ENCODE assay signal across 25 cellular contexts in genomic region chr12:109530301-109530685, GRCh38. TPM values are rescaled to one million over a fixed set of nuclear protein-coding genes. Genes with fewer than 3 reads are reported as not detected.
DNase-seq lines count a peak whose midpoint lies in the region; ATAC-seq and TF ChIP-seq lines count a peak whose summit lies in the region.
"Had no signal": no experiment of that assay in that cellular context is flagged by ENCODE, and none has a peak within 500 bp of the region (broad histone marks: within the 10 kb centered on the region; RNA-seq: fewer than 3 reads in every experiment).

No MANE protein-coding gene starts in this region.

- H3K9ac ChIP-seq in endodermal cell (ENCODE audit: extremely low read depth, low read length, poor library complexity, severe bottlenecking) (no peak overlapping the region), mesendoderm (ENCODE audit: low read length) (peak overlapping the region; percentile 23)

- H3K4me1 ChIP-seq in endodermal cell (ENCODE audit: control insufficient read depth, insufficient read depth, low read length) (peaks cover 13% of the 10 kb centered on the region), mesendoderm (ENCODE audit: control insufficient read depth, low read depth, low read length) (peaks cover 4% of the 10 kb centered on the region)
- H3K4me1 ChIP-seq: HAP-1, transverse colon had no signal

- H2BK15ac ChIP-seq in mesendoderm (replicated peaks; ENCODE audit: low read depth), result no peak overlapping the region

- H3K18ac ChIP-seq in mesendoderm (ENCODE audit: low read length), result no peak overlapping the region

- no peaks in the 10 kb centered on the region for H3K9me3 Mint-ChIP-seq in endodermal cell
- H3K9me3 Mint-ChIP-seq in stimulated activated effector memory CD8-positive, alpha-beta T cell treated with anti-CD3 and anti-CD28 coated beads, Interleukin-12 subunit alpha, Interleukin-12 subunit beta, amount 100 ng/mL, for 72 hours, result no peaks in the 10 kb centered on the region
- H3K9me3 Mint-ChIP-seq in activated T-helper 1 cell treated with anti-CD3 and anti-CD28 coated beads, Interleukin-12 subunit alpha, Interleukin-12 subunit beta, Interleukin-2, Interleukin-4 antibody, amounts not matched to agents 30 ng/mL and 10 ng/mL and 1 ng/mL, durations not matched to agents 14 hours and 24 hours and 36 hours, result no peaks in the 10 kb centered on the region
- H3K9me3 Mint-ChIP-seq: activated naive CD4-positive, alpha-beta T cell treated with anti-CD3 and anti-CD28 coated beads for 36 hours; activated T-cell treated with anti-CD3 and anti-CD28 coated beads, Interleukin-2, amount 50 U/mL, for 4 hours; CD14-positive monocyte had no signal

- no peak overlapping the region for H2AK5ac ChIP-seq in mesendoderm (ENCODE audit: low read length)

- H3K79me2 ChIP-seq in mesendoderm (ENCODE audit: control insufficient read depth, insufficient read depth, low read length), result no peaks in the 10 kb centered on the region

- H3K4me2 ChIP-seq in mesendoderm (ENCODE audit: low read length), result no peak overlapping the region

- no peak for DNase-seq in WERI-Rb-1
- no peak for DNase-seq in endodermal cell
- DNase-seq in mesendoderm, result no peak
- no peak for DNase-seq in stimulated activated effector memory CD8-positive, alpha-beta T cell treated with anti-CD3 and anti-CD28 coated beads, Interleukin-12 subunit alpha, Interleukin-12 subunit beta, amount 100 ng/mL, for 72 hours (ENCODE audit: low spot score in 2 of 2)
- DNase-seq in activated T-helper 1 cell treated with anti-CD3 and anti-CD28 coated beads, Interleukin-12 subunit alpha, Interleukin-12 subunit beta, Interleukin-2, Interleukin-4 antibody, amounts not matched to agents 30 ng/mL and 10 ng/mL and 1 ng/mL, durations not matched to agents 14 hours and 24 hours and 36 hours (ENCODE audit: low spot score), result no peak
- no peak for DNase-seq in globus pallidus (ENCODE audit: low spot score)
- DNase-seq: activated CD4-positive, alpha-beta T cell treated with anti-CD3 and anti-CD28 coated beads for 4 hours; activated naive CD4-positive, alpha-beta T cell treated with anti-CD3 and anti-CD28 coated beads for 36 hours; activated T-cell treated with anti-CD3 and anti-CD28 coated beads, Interleukin-2, amount 50 U/mL, for 4 hours; Calu3; dermis blood vessel endothelial cell; DND-41; NCI-H1048; NCI-H526 treated with DMSO at 0.1 percent for 48 hours; stimulated activated CD4-positive, alpha-beta T cell treated with anti-CD3 and anti-CD28 coated beads, Interleukin-4, amount 100 ng/mL, for 1 hour; stimulated activated naive CD4-positive, alpha-beta T cell treated with Interleukin-2 at 50 U/mL for 16 hours; T-helper 2 cell; transverse colon had no signal

- H3K23ac ChIP-seq in mesendoderm (ENCODE audit: low read length), result no peak overlapping the region

- H3K4me3 ChIP-seq in WERI-Rb-1 (ENCODE audit: low read depth, low read length), result no peak overlapping the region
- H3K4me3 ChIP-seq in endodermal cell (ENCODE audit: low read length), result no peak overlapping the region
- H3K4me3 ChIP-seq in mesendoderm (ENCODE audit: low read length), result no peak overlapping the region
- H3K4me3 ChIP-seq: GM12878, HAP-1, mucosa of descending colon, SK-N-MC, transverse colon had no signal

- H2BK5ac ChIP-seq in mesendoderm (ENCODE audit: low read length), result no peak overlapping the region

- H3K27ac ChIP-seq in WERI-Rb-1 (peak overlapping the region; percentile 97), endodermal cell (ENCODE audit: low read depth, low read length) (peak overlapping the region; percentile 10), mesendoderm (ENCODE audit: low read depth, low read length) (no peak overlapping the region)
- H3K27ac ChIP-seq: SK-N-MC, transverse colon had no signal

- H3K27ac Mint-ChIP-seq in endodermal cell, result peak overlapping the region; percentile 55
- peak overlapping the region; percentile 48 for H3K27ac Mint-ChIP-seq in stimulated activated effector memory CD8-positive, alpha-beta T cell treated with anti-CD3 and anti-CD28 coated beads, Interleukin-12 subunit alpha, Interleukin-12 subunit beta, amount 100 ng/mL, for 72 hours
- H3K27ac Mint-ChIP-seq in activated T-helper 1 cell treated with anti-CD3 and anti-CD28 coated beads, Interleukin-12 subunit alpha, Interleukin-12 subunit beta, Interleukin-2, Interleukin-4 antibody, amounts not matched to agents 30 ng/mL and 10 ng/mL and 1 ng/mL, durations not matched to agents 14 hours and 24 hours and 36 hours, result no peak overlapping the region
- H3K27ac Mint-ChIP-seq: activated naive CD4-positive, alpha-beta T cell treated with anti-CD3 and anti-CD28 coated beads for 36 hours had no signal

- H3K9me3 ChIP-seq in WERI-Rb-1 (ENCODE audit: severe bottlenecking) (no peaks in the 10 kb centered on the region), endodermal cell (ENCODE audit: control insufficient read depth, low read length) (no peaks in the 10 kb centered on the region)
- H3K9me3 ChIP-seq: HAP-1, mucosa of descending colon, transverse colon had no signal

- intact Hi-C loops in activated T-helper 1 cell treated with anti-CD3 and anti-CD28 coated beads, Interleukin-12 subunit alpha, Interleukin-12 subunit beta, Interleukin-2, Interleukin-4 antibody, amounts not matched to agents 30 ng/mL and 10 ng/mL and 1 ng/mL, durations not matched to agents 14 hours and 24 hours and 36 hours (cut with micrococcal nuclease), result no loop called here

- H3K56ac ChIP-seq in mesendoderm (ENCODE audit: low read length), result no peak overlapping the region

- no peak overlapping the region for H4K8ac ChIP-seq in mesendoderm (ENCODE audit: low read depth, low read length)

- no peaks in the 10 kb centered on the region for H3K27me3 Mint-ChIP-seq in endodermal cell (ENCODE audit: insufficient read depth)
- H3K27me3 Mint-ChIP-seq in activated T-helper 1 cell treated with anti-CD3 and anti-CD28 coated beads, Interleukin-12 subunit alpha, Interleukin-12 subunit beta, Interleukin-2, Interleukin-4 antibody, amounts not matched to agents 30 ng/mL and 10 ng/mL and 1 ng/mL, durations not matched to agents 14 hours and 24 hours and 36 hours (ENCODE audit: insufficient read depth), result no peaks in the 10 kb centered on the region

- H3K4me1 Mint-ChIP-seq in endodermal cell, result peaks cover 8% of the 10 kb centered on the region
- no peaks in the 10 kb centered on the region for H3K4me1 Mint-ChIP-seq in stimulated activated effector memory CD8-positive, alpha-beta T cell treated with anti-CD3 and anti-CD28 coated beads, Interleukin-12 subunit alpha, Interleukin-12 subunit beta, amount 100 ng/mL, for 72 hours
- no peaks in the 10 kb centered on the region for H3K4me1 Mint-ChIP-seq in activated T-helper 1 cell treated with anti-CD3 and anti-CD28 coated beads, Interleukin-12 subunit alpha, Interleukin-12 subunit beta, Interleukin-2, Interleukin-4 antibody, amounts not matched to agents 30 ng/mL and 10 ng/mL and 1 ng/mL, durations not matched to agents 14 hours and 24 hours and 36 hours (ENCODE audit: low read depth)
- H3K4me1 Mint-ChIP-seq: CD14-positive monocyte had no signal

- H4K5ac ChIP-seq in mesendoderm (ENCODE audit: low read length), result no peak overlapping the region

- no peak for ATAC-seq in stimulated activated effector memory CD8-positive, alpha-beta T cell treated with anti-CD3 and anti-CD28 coated beads, Interleukin-12 subunit alpha, Interleukin-12 subunit beta, amount 100 ng/mL, for 72 hours
- ATAC-seq in GM18909 (IDR thresholded peaks at IDR 0.05; ENCODE audit: poor library complexity, unreplicated experiment) (no peak), HG03565 (IDR thresholded peaks at IDR 0.05; ENCODE audit: unreplicated experiment) (no peak)
- ATAC-seq: activated T-cell treated with anti-CD3 and anti-CD28 coated beads, Interleukin-2, amount 50 U/mL, for 4 hours; GM12878; mucosa of descending colon had no signal

- WGBS in endodermal cell (ENCODE audit: insufficient coverage in 1 of 2, insufficient read length in 1 of 2), 2 experiments, result 85 to 96% methylated on average over 3 to 5 of the region's 5 CpGs
- WGBS in mesendoderm (ENCODE audit: extremely low coverage, insufficient coverage, low lambda C conversion rate), result no CpG with 5 or more reads among the region's 5 CpGs

- no peaks in the 10 kb centered on the region for H3K79me1 ChIP-seq in mesendoderm (ENCODE audit: low read length)

- no peak overlapping the region for H3K4ac ChIP-seq in mesendoderm (ENCODE audit: low read depth, low read length)

- H2BK120ac ChIP-seq in mesendoderm (ENCODE audit: low read depth, low read length), result no peak overlapping the region

- TF ChIP-seq CTCF in WERI-Rb-1 (IDR thresholded peaks at IDR 0.05; ENCODE audit: low read depth, low read length) (no peak), endodermal cell (conservative IDR thresholded peaks at IDR 0.05) (no peak)

- no peak overlapping the region for H3K4me3 Mint-ChIP-seq in endodermal cell
- H3K4me3 Mint-ChIP-seq in stimulated activated effector memory CD8-positive, alpha-beta T cell treated with anti-CD3 and anti-CD28 coated beads, Interleukin-12 subunit alpha, Interleukin-12 subunit beta, amount 100 ng/mL, for 72 hours, result no peak overlapping the region
- no peak overlapping the region for H3K4me3 Mint-ChIP-seq in activated T-helper 1 cell treated with anti-CD3 and anti-CD28 coated beads, Interleukin-12 subunit alpha, Interleukin-12 subunit beta, Interleukin-2, Interleukin-4 antibody, amounts not matched to agents 30 ng/mL and 10 ng/mL and 1 ng/mL, durations not matched to agents 14 hours and 24 hours and 36 hours
- H3K4me3 Mint-ChIP-seq: activated naive CD4-positive, alpha-beta T cell treated with anti-CD3 and anti-CD28 coated beads for 36 hours; activated T-cell treated with anti-CD3 and anti-CD28 coated beads, Interleukin-2, amount 50 U/mL, for 4 hours; CD14-positive monocyte had no signal

- peaks cover 37% of the 10 kb centered on the region for H3K36me3 Mint-ChIP-seq in endodermal cell (ENCODE audit: low read depth)
- H3K36me3 Mint-ChIP-seq in stimulated activated effector memory CD8-positive, alpha-beta T cell treated with anti-CD3 and anti-CD28 coated beads, Interleukin-12 subunit alpha, Interleukin-12 subunit beta, amount 100 ng/mL, for 72 hours, result peaks cover 44% of the 10 kb centered on the region
- peaks cover 6% of the 10 kb centered on the region for H3K36me3 Mint-ChIP-seq in activated T-helper 1 cell treated with anti-CD3 and anti-CD28 coated beads, Interleukin-12 subunit alpha, Interleukin-12 subunit beta, Interleukin-2, Interleukin-4 antibody, amounts not matched to agents 30 ng/mL and 10 ng/mL and 1 ng/mL, durations not matched to agents 14 hours and 24 hours and 36 hours (ENCODE audit: low read depth)

- H3K27me3 ChIP-seq in WERI-Rb-1 (ENCODE audit: insufficient read depth, low read depth, severe bottlenecking) (no peaks in the 10 kb centered on the region), endodermal cell (ENCODE audit: control insufficient read depth, insufficient read depth, low read length, poor library complexity, severe bottlenecking) (no peaks in the 10 kb centered on the region), mesendoderm (ENCODE audit: insufficient read depth, low read length, poor library complexity) (no peaks in the 10 kb centered on the region)
- H3K27me3 ChIP-seq: transverse colon had no signal

- H3K36me3 ChIP-seq in WERI-Rb-1 (no peaks in the 10 kb centered on the region; the same call in none of the 2 replicates), endodermal cell (ENCODE audit: control insufficient read depth, insufficient read depth, low read length) (peaks cover 32% of the 10 kb centered on the region), mesendoderm (ENCODE audit: control insufficient read depth, insufficient read depth, low read length) (no peaks in the 10 kb centered on the region)

RNA-seq across cellular contexts. Expression of gene MMAB, which starts 43.0 kb away (rescaled TPM):
- 10 to 100 TPM; 24.9 to 28.2 TPM for total RNA-seq in endodermal cell
- 63.3 TPM for polyA plus RNA-seq in endodermal cell (2013, experiment 1 of 2)
- polyA plus RNA-seq in endodermal cell (2013, experiment 2 of 2), result 58.3 TPM
- polyA plus RNA-seq in mesendoderm (2013, experiment 1 of 2), result 19.4 TPM
- 20.6 TPM for polyA plus RNA-seq in mesendoderm (2013, experiment 2 of 2)
- 41.9 and 42.2 TPM in 2 replicates for total RNA-seq in activated T-helper 1 cell treated with anti-CD3 and anti-CD28 coated beads, Interleukin-12 subunit alpha, Interleukin-12 subunit beta, Interleukin-2, Interleukin-4 antibody, amounts not matched to agents 30 ng/mL and 10 ng/mL and 1 ng/mL, durations not matched to agents 14 hours and 24 hours and 36 hours

RNA-seq across cellular contexts. Expression of gene MVK, which starts 43.3 kb away (rescaled TPM):
- total RNA-seq in endodermal cell, result 10 to 100 TPM; 12.8 to 22.6 TPM
- polyA plus RNA-seq in endodermal cell (2013, experiment 1 of 2), result 31.2 TPM
- 32.0 TPM for polyA plus RNA-seq in endodermal cell (2013, experiment 2 of 2)
- polyA plus RNA-seq in mesendoderm (2013, experiment 1 of 2), result 19.8 TPM
- 19.5 TPM for polyA plus RNA-seq in mesendoderm (2013, experiment 2 of 2)
- total RNA-seq in activated T-helper 1 cell treated with anti-CD3 and anti-CD28 coated beads, Interleukin-12 subunit alpha, Interleukin-12 subunit beta, Interleukin-2, Interleukin-4 antibody, amounts not matched to agents 30 ng/mL and 10 ng/mL and 1 ng/mL, durations not matched to agents 14 hours and 24 hours and 36 hours, result 14.2 and 15.8 TPM in 2 replicates

RNA-seq across cellular contexts. Expression of gene UBE3B, which starts 52.9 kb away (rescaled TPM):
- 10 to 100 TPM; 32.0 to 39.8 TPM for total RNA-seq in endodermal cell
- polyA plus RNA-seq in endodermal cell (2013, experiment 1 of 2), result 30.8 TPM
- 29.5 TPM for polyA plus RNA-seq in endodermal cell (2013, experiment 2 of 2)
- polyA plus RNA-seq in mesendoderm (2013, experiment 1 of 2), result 13.1 TPM
- polyA plus RNA-seq in mesendoderm (2013, experiment 2 of 2), result 13.5 TPM
- 28.7 and 29.3 TPM in 2 replicates for total RNA-seq in activated T-helper 1 cell treated with anti-CD3 and anti-CD28 coated beads, Interleukin-12 subunit alpha, Interleukin-12 subunit beta, Interleukin-2, Interleukin-4 antibody, amounts not matched to agents 30 ng/mL and 10 ng/mL and 1 ng/mL, durations not matched to agents 14 hours and 24 hours and 36 hours

RNA-seq across cellular contexts. Expression of gene KCTD10, which starts 53.2 kb away (rescaled TPM):
- total RNA-seq in endodermal cell, result 10 to 100 TPM; 50.9 to 53.5 TPM
- polyA plus RNA-seq in endodermal cell (2013, experiment 1 of 2), result 51.3 TPM
- polyA plus RNA-seq in endodermal cell (2013, experiment 2 of 2), result 55.3 TPM
- polyA plus RNA-seq in mesendoderm (2013, experiment 1 of 2), result 53.1 TPM
- polyA plus RNA-seq in mesendoderm (2013, experiment 2 of 2), result 49.7 TPM
- 48.3 and 51.2 TPM in 2 replicates for total RNA-seq in activated T-helper 1 cell treated with anti-CD3 and anti-CD28 coated beads, Interleukin-12 subunit alpha, Interleukin-12 subunit beta, Interleukin-2, Interleukin-4 antibody, amounts not matched to agents 30 ng/mL and 10 ng/mL and 1 ng/mL, durations not matched to agents 14 hours and 24 hours and 36 hours
